ENCODE assay signal across 8 cellular contexts in the genomic region with DNA sequence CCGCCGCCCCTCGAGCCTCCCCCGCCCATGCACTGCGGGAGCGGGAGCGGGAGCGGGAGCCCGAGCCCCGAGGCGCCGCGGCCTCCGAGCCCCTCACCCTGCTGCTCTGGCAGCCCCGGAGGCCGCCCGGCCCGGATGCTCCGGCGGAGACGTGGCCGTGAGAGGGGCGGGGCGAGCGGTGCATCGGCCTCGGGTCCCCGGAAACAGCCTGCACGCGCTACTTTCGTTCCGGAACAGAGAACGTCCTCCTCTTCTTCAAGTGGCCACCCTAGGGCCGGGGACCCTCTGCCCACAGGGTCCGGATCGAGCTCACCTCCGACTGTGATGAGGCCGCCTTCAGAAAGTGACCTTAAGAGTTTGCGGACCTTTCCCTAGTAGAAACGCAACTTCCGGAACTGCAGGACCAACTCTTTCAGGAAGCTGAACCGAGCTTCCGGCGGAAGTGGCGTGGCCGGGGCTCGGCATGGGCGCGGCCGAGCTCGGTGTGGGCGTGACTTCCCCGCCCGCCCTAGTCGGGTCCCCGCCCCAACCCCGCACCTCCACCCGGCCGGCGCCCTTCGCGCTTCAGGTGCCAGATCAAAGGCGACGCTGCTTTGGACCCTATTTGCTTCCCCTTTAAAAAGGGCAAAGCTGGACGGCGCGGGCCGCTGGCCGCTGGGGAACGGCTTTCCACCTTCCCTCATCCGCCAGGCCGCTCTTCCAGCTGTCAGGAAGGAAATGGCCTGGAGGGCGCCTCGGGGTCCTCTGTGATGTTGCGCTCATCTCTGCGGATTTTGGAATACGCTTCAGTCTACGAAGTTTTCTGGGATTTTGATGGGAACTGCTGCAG. TPM values are rescaled to one million over a fixed set of nuclear protein-coding genes. Genes with fewer than 3 reads are reported as not detected.
DNase-seq lines count a peak whose midpoint lies in the region; ATAC-seq and TF ChIP-seq lines count a peak whose summit lies in the region.

A gene with protein sequence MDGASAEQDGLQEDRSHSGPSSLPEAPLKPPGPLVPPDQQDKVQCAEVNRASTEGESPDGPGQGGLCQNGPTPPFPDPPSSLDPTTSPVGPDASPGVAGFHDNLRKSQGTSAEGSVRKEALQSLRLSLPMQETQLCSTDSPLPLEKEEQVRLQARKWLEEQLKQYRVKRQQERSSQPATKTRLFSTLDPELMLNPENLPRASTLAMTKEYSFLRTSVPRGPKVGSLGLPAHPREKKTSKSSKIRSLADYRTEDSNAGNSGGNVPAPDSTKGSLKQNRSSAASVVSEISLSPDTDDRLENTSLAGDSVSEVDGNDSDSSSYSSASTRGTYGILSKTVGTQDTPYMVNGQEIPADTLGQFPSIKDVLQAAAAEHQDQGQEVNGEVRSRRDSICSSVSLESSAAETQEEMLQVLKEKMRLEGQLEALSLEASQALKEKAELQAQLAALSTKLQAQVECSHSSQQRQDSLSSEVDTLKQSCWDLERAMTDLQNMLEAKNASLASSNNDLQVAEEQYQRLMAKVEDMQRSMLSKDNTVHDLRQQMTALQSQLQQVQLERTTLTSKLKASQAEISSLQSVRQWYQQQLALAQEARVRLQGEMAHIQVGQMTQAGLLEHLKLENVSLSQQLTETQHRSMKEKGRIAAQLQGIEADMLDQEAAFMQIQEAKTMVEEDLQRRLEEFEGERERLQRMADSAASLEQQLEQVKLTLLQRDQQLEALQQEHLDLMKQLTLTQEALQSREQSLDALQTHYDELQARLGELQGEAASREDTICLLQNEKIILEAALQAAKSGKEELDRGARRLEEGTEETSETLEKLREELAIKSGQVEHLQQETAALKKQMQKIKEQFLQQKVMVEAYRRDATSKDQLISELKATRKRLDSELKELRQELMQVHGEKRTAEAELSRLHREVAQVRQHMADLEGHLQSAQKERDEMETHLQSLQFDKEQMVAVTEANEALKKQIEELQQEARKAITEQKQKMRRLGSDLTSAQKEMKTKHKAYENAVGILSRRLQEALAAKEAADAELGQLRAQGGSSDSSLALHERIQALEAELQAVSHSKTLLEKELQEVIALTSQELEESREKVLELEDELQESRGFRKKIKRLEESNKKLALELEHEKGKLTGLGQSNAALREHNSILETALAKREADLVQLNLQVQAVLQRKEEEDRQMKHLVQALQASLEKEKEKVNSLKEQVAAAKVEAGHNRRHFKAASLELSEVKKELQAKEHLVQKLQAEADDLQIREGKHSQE (N-terminal part only) (minus strand): TSS at position 164 of the 829 bp plus-strand sequence. CDS start 6,741 bp downstream, outside the sequence.

- H3K4me1 ChIP-seq in muscle layer of colon (ENCODE audit: insufficient read depth, low read length) = peaks cover 16% of the 10 kb centered on the region

- peak within 1 kb of the TSS; percentile 98 for H3K27ac ChIP-seq in muscle layer of colon (ENCODE audit: low read depth, low read length)

- H3K4me1 Mint-ChIP-seq in activated T-cell treated with anti-CD3 and anti-CD28 coated beads, Interleukin-2, amount 50 U/mL, for 24 hours (ENCODE audit: low read depth) = peaks cover 55% of the 10 kb centered on the region

- H3K27me3 Mint-ChIP-seq in activated T-cell treated with anti-CD3 and anti-CD28 coated beads, Interleukin-2, amount 50 U/mL, for 24 hours = no peaks in the 10 kb centered on the region

- peak within 1 kb of the TSS; percentile 41 for H3K9ac ChIP-seq in muscle layer of colon (ENCODE audit: low read length)

- peak within 1 kb of the TSS; percentile 85 to 97 for H3K4me3 ChIP-seq in muscle layer of colon (ENCODE audit: low read depth in 1 of 2, low read length in 2 of 2)

- H3K9me3 Mint-ChIP-seq in activated T-cell treated with anti-CD3 and anti-CD28 coated beads, Interleukin-2, amount 50 U/mL, for 24 hours = no peaks in the 10 kb centered on the region

- H3K4me3 Mint-ChIP-seq in activated T-cell treated with anti-CD3 and anti-CD28 coated beads, Interleukin-2, amount 50 U/mL, for 24 hours = peak within 1 kb of the TSS; percentile 96

- ATAC-seq in GM21723 (IDR thresholded peaks at IDR 0.05; ENCODE audit: unreplicated experiment) (peak; percentile 89), esophagus mucosa (peak; percentile 93)

- H3K36me3 ChIP-seq in muscle layer of colon (ENCODE audit: insufficient read depth, low read length) = peaks cover 31% of the 10 kb centered on the region

- H3K9me3 ChIP-seq in muscle layer of colon (ENCODE audit: low read length) = no peaks in the 10 kb centered on the region

- no peaks in the 10 kb centered on the region for H3K27me3 ChIP-seq in muscle layer of colon (ENCODE audit: control insufficient read depth in 1 of 2, insufficient read depth in 2 of 2, low read length in 2 of 2)

- H3K36me3 Mint-ChIP-seq in activated T-cell treated with anti-CD3 and anti-CD28 coated beads, Interleukin-2, amount 50 U/mL, for 24 hours (ENCODE audit: low read depth) = peaks cover 69% of the 10 kb centered on the region

- H3K27ac Mint-ChIP-seq in activated T-cell treated with anti-CD3 and anti-CD28 coated beads, Interleukin-2, amount 50 U/mL, for 24 hours = peak within 1 kb of the TSS; percentile 100

- DNase-seq in DMS53 (lab: John Stamatoyannopoulos, UW) = peak; percentile 97
- DNase-seq in KG1 (lab: John Stamatoyannopoulos, UW) = peak; percentile 88
- peak; percentile 96 for DNase-seq in activated T-cell treated with anti-CD3 and anti-CD28 coated beads, Interleukin-2, amount 50 U/mL, for 24 hours
- peak; percentile 91 to 92 for DNase-seq in stimulated activated CD8-positive, alpha-beta memory T cell treated with anti-CD3 and anti-CD28 coated beads, Interleukin-7, amount 100 ng/mL, for 1 hour (ENCODE audit: low read depth in 2 of 2)

TF ChIP-seq in PFSK-1, 5 proteins besides CTCF, POLR2A, EP300 and RAD21:
- TF ChIP-seq SIN3A (IDR thresholded peaks at IDR 0.05; ENCODE audit: borderline replicate concordance, insufficient read depth, low read length) (peak; percentile 69; the same call in 1 of the 2 replicates), REST (IDR thresholded peaks at IDR 0.05; ENCODE audit: insufficient read depth in 1 of 2, low read depth in 2 of 2, low read length in 2 of 2) (peak; percentile 5 to 55; a peak in 1 of 4 replicates), POLR2AphosphoS5 (IDR thresholded peaks at IDR 0.05; ENCODE audit: low read depth, low read length) (peak; percentile 60), TAF1 (IDR thresholded peaks at IDR 0.05; ENCODE audit: borderline replicate concordance, insufficient read depth, low read length) (peak; percentile 72), FOXP2 (optimal IDR thresholded peaks at IDR 0.05; ENCODE audit: borderline replicate concordance, extremely low read depth, extremely low read length, insufficient read depth) (peak; percentile 12)

RNA-seq across cellular contexts. Expression of the gene that starts here (rescaled TPM):
- polyA plus RNA-seq in PFSK-1 (2012; ENCODE audit: insufficient read length, low read depth) = 29.8 TPM
- total RNA-seq in esophagus mucosa = 31.2 TPM

Comparison
In these comparisons a context has a peak if more than half of its experiments do, and no peak if none do; other contexts are left out.
1. Peak in every context shown above with its lines: DNase-seq, ATAC-seq, H3K4me3 ChIP-seq and H3K27ac ChIP-seq.